In the genomic region with DNA sequence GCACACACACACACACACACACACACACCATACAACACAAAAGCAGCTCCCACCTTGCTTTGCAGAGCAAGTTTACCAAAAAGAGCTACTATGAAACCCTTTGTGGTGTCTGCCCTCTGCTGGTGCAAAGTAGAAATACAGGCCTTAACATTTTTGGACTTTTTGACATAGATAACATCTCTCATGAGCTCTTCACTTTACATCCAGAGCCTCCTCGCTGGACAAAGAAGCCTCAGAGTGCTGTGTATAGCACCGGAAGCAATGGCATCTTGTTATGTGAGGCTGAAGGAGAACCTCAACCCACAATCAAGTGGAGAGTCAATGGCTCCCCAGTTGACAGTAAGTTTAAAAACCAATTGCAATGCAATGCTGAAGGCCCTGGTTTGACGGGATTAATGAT, we compare ENCODE assay signal across 8 cellular contexts.
A peak's percentile ranks its signal among the peaks of the same experiment; 100 is the strongest.
DNase-seq lines count a peak whose midpoint lies in the region; ATAC-seq, FAIRE-seq and TF ChIP-seq lines count a peak whose summit lies in the region.

No MANE protein-coding gene starts in this region.

- no peak for TF ChIP-seq POLR2A in K562 (conservative IDR thresholded peaks at IDR 0.05)
- no peak for TF ChIP-seq POLR2A in tibial nerve (IDR thresholded peaks at IDR 0.05)

- POLR2A ChIA-PET in K562 (lab: Yijun Ruan, JAX) = no interaction called here

- TF ChIP-seq CTCF in K562 (IDR thresholded peaks at IDR 0.05 in 2 of 3, conservative IDR thresholded peaks at IDR 0.05 in 1 of 3; ENCODE audit: insufficient read depth in 2 of 3, low read depth in 1 of 3, low read length in 3 of 3) = peak; percentile 51 to 72 (median 66)
- peak; percentile 63 to 80 (median 77) for TF ChIP-seq CTCF in tibial nerve (IDR thresholded peaks at IDR 0.05)

- intact Hi-C loops in K562 (cut with micrococcal nuclease) = no loop called here

- no peak overlapping the region for H3K27ac ChIP-seq in K562 (ENCODE audit: extremely low read depth, low read depth, low read length)
- H3K27ac ChIP-seq in tibial nerve = no peak overlapping the region

- H3K36me3 ChIP-seq in K562 (ENCODE audit: control insufficient read depth, insufficient read depth, low read length) = no peaks in the 10 kb centered on the region
- no peaks in the 10 kb centered on the region for H3K36me3 ChIP-seq in tibial nerve

- WGBS in K562 (ENCODE audit: insufficient coverage, low coverage, missing lambda C conversion rate) = 0% methylated on average over 3 of the region's 3 CpGs
- WGBS in tibial nerve, 2 donors = 17 to 25% methylated on average over 3 of the region's 3 CpGs

- TF ChIP-seq EP300 in K562 (IDR thresholded peaks at IDR 0.05; ENCODE audit: low read length) (no peak), tibial nerve (IDR thresholded peaks at IDR 0.05) (no peak)

- H3K4me3 ChIP-seq in K562 (no peak overlapping the region), tibial nerve (no peak overlapping the region)

- H3K79me2 ChIP-seq in K562 (ENCODE audit: control insufficient read depth, insufficient read depth, low read length) = no peaks in the 10 kb centered on the region

- CTCF ChIA-PET in K562 (lab: Yijun Ruan, JAX; ENCODE audit: low intra/inter-chr PET ratio) = no interaction called here

- H3K4me2 ChIP-seq in K562 (ENCODE audit: insufficient read depth, low read length) = no peak overlapping the region

- in situ Hi-C loops in K562 (cut with MboI) = no loop called here

- H3K27me3 ChIP-seq in K562 (ENCODE audit: control insufficient read depth in 2 of 2, insufficient read depth in 2 of 2, low read length in 2 of 2) (no peaks in the 10 kb centered on the region), tibial nerve (no peaks in the 10 kb centered on the region)

- peak; percentile 76 for ATAC-seq in GM19372 (IDR thresholded peaks at IDR 0.05; ENCODE audit: low read depth, unreplicated experiment)
- ATAC-seq in HG03378 (IDR thresholded peaks at IDR 0.05; ENCODE audit: unreplicated experiment) = peak; percentile 79
- ATAC-seq in K562 = peak; percentile 71

- no peak overlapping the region for H3K9ac ChIP-seq in K562 (ENCODE audit: insufficient read depth in 1 of 2, low read depth in 2 of 2, low read length in 2 of 2)

- DNase-seq in NCI-H1436 (lab: John Stamatoyannopoulos, UW) (peak; percentile 42), NCI-H1436 treated with DMSO at 0.1 percent for 48 hours (lab: John Stamatoyannopoulos, UW) (no peak), NCI-H748 treated with DMSO at 0.1 percent for 48 hours (lab: John Stamatoyannopoulos, UW) (peak; percentile 23), K562 (ENCODE audit: extremely low read depth in 1 of 4, low spot score in 3 of 4) (peak; percentile 35 to 61 (median 50)), kidney tubule cell (ENCODE audit: low spot score) (peak; percentile 71), tibial nerve (ENCODE audit: low spot score in 2 of 2) (peak in 1 of 2 donors; percentile 76)

- H4K20me1 ChIP-seq in K562 (replicated peaks; ENCODE audit: control insufficient read depth, insufficient read depth, low read length) = no peaks in the 10 kb centered on the region

- BruUV-seq in K562 (replicated peaks; lab: Mats Ljungman, UMichigan) = no TSS peak

- no peaks in the 10 kb centered on the region for H3K9me1 ChIP-seq in K562 (ENCODE audit: control insufficient read depth, insufficient read depth, low read length)

- FAIRE-seq in K562 (lab: Jason Lieb, UNC) = peak; percentile 92

- TF ChIP-seq RAD21 in K562 (CRISPR knock-in tag; conservative IDR thresholded peaks at IDR 0.05 in 1 of 2, IDR thresholded peaks at IDR 0.05 in 1 of 2) = peak; percentile 67 to 81

- H3K9me3 ChIP-seq in K562 (replicated peaks; ENCODE audit: control insufficient read depth, insufficient read depth, low read depth, low read length) (no peaks in the 10 kb centered on the region; the same call in 1 of the 2 replicates), tibial nerve (no peaks in the 10 kb centered on the region)

- H2AFZ ChIP-seq in K562 (ENCODE audit: low read depth, low read length) = no peak overlapping the region

- H3K4me1 ChIP-seq in K562 (replicated peaks in 1 of 2; ENCODE audit: control insufficient read depth in 2 of 2, insufficient read depth in 2 of 2, low read length in 2 of 2) (no peaks in the 10 kb centered on the region), tibial nerve (peaks cover 0 to 5% (median 2%) of the 10 kb centered on the region in 4 donors)

TF ChIP-seq in K562, 482 proteins besides CTCF, POLR2A, EP300 and RAD21 (continues in another document):
- TF ChIP-seq SMC3 (conservative IDR thresholded peaks at IDR 0.05; ENCODE audit: insufficient read depth, low read depth, low read length) (0 out of 2 replicates have a peak, but pooled peaks have one; percentile 48), ELF2 (CRISPR knock-in tag; IDR thresholded peaks at IDR 0.05) (no peak), LCOR (CRISPR knock-in tag; IDR thresholded peaks at IDR 0.05) (no peak), TCF15 (CRISPR knock-in tag; IDR thresholded peaks at IDR 0.05) (no peak), GATA2 (CRISPR knock-in tag; IDR thresholded peaks at IDR 0.05) (peak; percentile 64; the same call in 1 of the 2 replicates), BHLHE40 (IDR thresholded peaks at IDR 0.05; ENCODE audit: low read length) (no peak), CBX3 (IDR thresholded peaks at IDR 0.05; ENCODE audit: borderline replicate concordance in 1 of 2, low read length in 2 of 2) (peak in 1 of 2 experiments; percentile 24; a peak in 1 of 3 replicates), KLF13 (tag; IDR thresholded peaks at IDR 0.05; ENCODE audit: borderline replicate concordance, low read depth) (no peak), SUPT5H (IDR thresholded peaks at IDR 0.05) (no peak), SMARCA4 (IDR thresholded peaks at IDR 0.05) (no peak), RBM14 (IDR thresholded peaks at IDR 0.05; ENCODE audit: borderline replicate concordance, insufficient read depth, low read depth, low read length) (no peak), CBX5 (IDR thresholded peaks at IDR 0.05; ENCODE audit: borderline replicate concordance, low read depth) (0 out of 2 replicates have a peak, but pooled peaks have one; percentile 52), TCF3 (CRISPR knock-in tag; IDR thresholded peaks at IDR 0.05) (no peak), SIN3B (IDR thresholded peaks at IDR 0.05; ENCODE audit: low read depth) (no peak), ZBTB7A (IDR thresholded peaks at IDR 0.05; ENCODE audit: borderline replicate concordance, control insufficient read depth, low read depth, low read length) (no peak)
- TF ChIP-seq, protein P1, sequence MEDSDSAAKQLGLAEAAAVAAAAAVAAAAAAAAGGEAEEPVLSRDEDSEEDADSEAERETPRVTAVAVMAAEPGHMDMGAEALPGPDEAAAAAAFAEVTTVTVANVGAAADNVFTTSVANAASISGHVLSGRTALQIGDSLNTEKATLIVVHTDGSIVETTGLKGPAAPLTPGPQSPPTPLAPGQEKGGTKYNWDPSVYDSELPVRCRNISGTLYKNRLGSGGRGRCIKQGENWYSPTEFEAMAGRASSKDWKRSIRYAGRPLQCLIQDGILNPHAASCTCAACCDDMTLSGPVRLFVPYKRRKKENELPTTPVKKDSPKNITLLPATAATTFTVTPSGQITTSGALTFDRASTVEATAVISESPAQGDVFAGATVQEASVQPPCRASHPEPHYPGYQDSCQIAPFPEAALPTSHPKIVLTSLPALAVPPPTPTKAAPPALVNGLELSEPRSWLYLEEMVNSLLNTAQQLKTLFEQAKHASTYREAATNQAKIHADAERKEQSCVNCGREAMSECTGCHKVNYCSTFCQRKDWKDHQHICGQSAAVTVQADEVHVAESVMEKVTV (CRISPR knock-in tag; IDR thresholded peaks at IDR 0.05) = 0 out of 2 replicates have a peak, but pooled peaks have one; percentile 20
- TF ChIP-seq, protein P2, sequence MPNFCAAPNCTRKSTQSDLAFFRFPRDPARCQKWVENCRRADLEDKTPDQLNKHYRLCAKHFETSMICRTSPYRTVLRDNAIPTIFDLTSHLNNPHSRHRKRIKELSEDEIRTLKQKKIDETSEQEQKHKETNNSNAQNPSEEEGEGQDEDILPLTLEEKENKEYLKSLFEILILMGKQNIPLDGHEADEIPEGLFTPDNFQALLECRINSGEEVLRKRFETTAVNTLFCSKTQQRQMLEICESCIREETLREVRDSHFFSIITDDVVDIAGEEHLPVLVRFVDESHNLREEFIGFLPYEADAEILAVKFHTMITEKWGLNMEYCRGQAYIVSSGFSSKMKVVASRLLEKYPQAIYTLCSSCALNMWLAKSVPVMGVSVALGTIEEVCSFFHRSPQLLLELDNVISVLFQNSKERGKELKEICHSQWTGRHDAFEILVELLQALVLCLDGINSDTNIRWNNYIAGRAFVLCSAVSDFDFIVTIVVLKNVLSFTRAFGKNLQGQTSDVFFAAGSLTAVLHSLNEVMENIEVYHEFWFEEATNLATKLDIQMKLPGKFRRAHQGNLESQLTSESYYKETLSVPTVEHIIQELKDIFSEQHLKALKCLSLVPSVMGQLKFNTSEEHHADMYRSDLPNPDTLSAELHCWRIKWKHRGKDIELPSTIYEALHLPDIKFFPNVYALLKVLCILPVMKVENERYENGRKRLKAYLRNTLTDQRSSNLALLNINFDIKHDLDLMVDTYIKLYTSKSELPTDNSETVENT (CRISPR knock-in tag; IDR thresholded peaks at IDR 0.05) = no peak
